15 cellular contexts compared by ENCODE assay signal in the genomic region with DNA sequence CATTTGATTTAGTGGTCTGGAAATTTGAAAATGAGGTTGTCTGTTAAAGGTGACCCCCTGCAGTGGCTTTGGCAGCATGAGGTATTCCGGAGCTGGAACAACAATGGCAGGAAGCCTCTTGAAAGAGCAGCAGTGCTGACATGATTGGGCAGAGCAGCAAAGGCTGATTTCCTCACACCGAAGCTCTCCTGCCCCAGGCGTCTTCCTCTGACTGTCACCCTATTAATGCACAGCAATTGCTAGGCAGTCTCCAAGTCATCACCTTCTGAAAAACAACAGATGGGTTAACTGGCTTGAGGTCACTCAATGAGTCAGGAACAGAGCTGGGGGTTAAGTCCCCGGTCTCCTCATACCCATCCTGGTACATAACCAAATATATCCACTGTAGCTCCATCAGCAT.
DNase-seq lines count a peak whose midpoint lies in the region; FAIRE-seq and TF ChIP-seq lines count a peak whose summit lies in the region.
"Had no signal": no experiment of that assay in that cellular context is flagged by ENCODE, and none has a peak within 500 bp of the region (broad histone marks: within the 10 kb centered on the region; RNA-seq: fewer than 3 reads in every experiment).

No MANE protein-coding gene starts in this region.

- no peaks in the 10 kb centered on the region for H3K36me3 ChIP-seq in bronchial epithelial cell (ENCODE audit: control insufficient read depth, insufficient read depth, low read length)
- no peaks in the 10 kb centered on the region for H3K36me3 ChIP-seq in WERI-Rb-1
- H3K36me3 ChIP-seq: adrenal gland had no signal

- H3K9me3 Mint-ChIP-seq in nephron progenitor cell: peaks cover 2% of the 10 kb centered on the region

- H3K9me3 ChIP-seq in WERI-Rb-1 (ENCODE audit: severe bottlenecking): no peaks in the 10 kb centered on the region
- H3K9me3 ChIP-seq: adrenal gland had no signal

- H3K4me3 Mint-ChIP-seq in nephron progenitor cell: no peak overlapping the region
- H3K4me3 Mint-ChIP-seq: CD4-positive, alpha-beta memory T cell; naive thymus-derived CD4-positive, alpha-beta T cell; T-helper 17 cell had no signal

- H3K27ac ChIP-seq in WERI-Rb-1: no peak overlapping the region
- H3K27ac ChIP-seq: adrenal gland had no signal

- FAIRE-seq in bronchial epithelial cell (lab: Jason Lieb, UNC): peak; percentile 75
- FAIRE-seq: endothelial cell of umbilical vein had no signal

- peaks cover 7% of the 10 kb centered on the region for H3K27me3 Mint-ChIP-seq in nephron progenitor cell (ENCODE audit: low read depth, poor library complexity)
- H3K27me3 Mint-ChIP-seq: T-helper 17 cell had no signal

- no peak overlapping the region for H3K27ac Mint-ChIP-seq in nephron progenitor cell
- H3K27ac Mint-ChIP-seq: CD4-positive, alpha-beta memory T cell; naive thymus-derived CD4-positive, alpha-beta T cell; T-helper 17 cell had no signal

- TF ChIP-seq CTCF in bronchial epithelial cell (IDR thresholded peaks at IDR 0.05; ENCODE audit: insufficient read depth, low read length, severe bottlenecking): no peak
- TF ChIP-seq CTCF in nephron progenitor cell (IDR thresholded peaks at IDR 0.05): no peak
- TF ChIP-seq CTCF in WERI-Rb-1 (IDR thresholded peaks at IDR 0.05; ENCODE audit: low read depth, low read length): no peak

- H3K27me3 ChIP-seq in bronchial epithelial cell (ENCODE audit: control insufficient read depth, insufficient read depth, low read length) (no peaks in the 10 kb centered on the region), WERI-Rb-1 (ENCODE audit: insufficient read depth, low read depth, severe bottlenecking) (no peaks in the 10 kb centered on the region)
- H3K27me3 ChIP-seq: adrenal gland had no signal

- DNase-seq in H4 (ENCODE audit: low spot score) (peak; percentile 6), NCI-H345 (lab: John Stamatoyannopoulos, UW) (peak; percentile 90), bronchial epithelial cell (ENCODE audit: low read depth) (peak; percentile 64), nephron progenitor cell (peak; percentile 4), WERI-Rb-1 (no peak), SIG-M5 treated with dmso at 0.1 percent for 504 hours (lab: John Stamatoyannopoulos, UW; ENCODE audit: unreplicated experiment) (no peak), LoVo (ENCODE audit: low spot score) (no peak), superior temporal gyrus (ENCODE audit: extremely low spot score) (no peak)
- DNase-seq: CD4-positive, alpha-beta memory T cell; naive thymus-derived CD4-positive, alpha-beta T cell; NCI-H526 treated with DMSO at 0.1 percent for 48 hours; stimulated activated naive CD4-positive, alpha-beta T cell; T-helper 17 cell had no signal

- no peaks in the 10 kb centered on the region for H3K36me3 Mint-ChIP-seq in nephron progenitor cell (ENCODE audit: low read depth)
- H3K36me3 Mint-ChIP-seq: CD4-positive, alpha-beta memory T cell; naive thymus-derived CD4-positive, alpha-beta T cell had no signal

- peaks cover 12% of the 10 kb centered on the region for H3K4me1 Mint-ChIP-seq in nephron progenitor cell
- H3K4me1 Mint-ChIP-seq: CD4-positive, alpha-beta memory T cell; naive thymus-derived CD4-positive, alpha-beta T cell; T-helper 17 cell had no signal

- H3K4me3 ChIP-seq in bronchial epithelial cell (ENCODE audit: low read depth, low read length): no peak overlapping the region
- H3K4me3 ChIP-seq in WERI-Rb-1 (ENCODE audit: low read depth, low read length): no peak overlapping the region
- H3K4me3 ChIP-seq: adrenal gland had no signal

Comparison
In these comparisons a context has a peak if more than half of its experiments do, and no peak if none do; other contexts are left out.
1. DNase-seq: peak in H4 (single experiment), NCI-H345 (single experiment), bronchial epithelial cell (single experiment) and nephron progenitor cell (single experiment); none in WERI-Rb-1 (single experiment), SIG-M5 treated with dmso at 0.1 percent for 504 hours (single experiment), LoVo (single experiment) and superior temporal gyrus (single experiment).